In the genomic region with DNA sequence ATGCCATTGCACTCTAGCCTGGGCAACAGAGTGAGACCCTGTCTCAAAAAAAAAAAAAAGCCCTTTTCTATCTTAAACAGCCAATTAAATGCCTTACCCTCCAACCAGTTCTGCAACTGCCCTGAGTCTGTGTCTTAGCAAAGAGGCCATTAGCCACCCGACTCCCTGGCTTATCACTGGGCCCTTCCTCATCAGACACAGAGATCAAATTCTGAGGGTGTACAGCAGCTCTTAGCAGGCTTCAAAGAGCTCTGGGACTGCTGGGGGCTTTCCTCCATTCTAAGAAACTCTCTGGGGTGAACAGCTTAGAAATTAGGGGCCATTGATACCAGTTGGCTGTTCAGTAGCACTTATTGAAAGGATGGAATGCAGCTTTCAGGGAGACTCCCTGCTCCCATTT, we compare ENCODE assay signal across 21 cellular contexts.
DNase-seq lines count a peak whose midpoint lies in the region; ATAC-seq and TF ChIP-seq lines count a peak whose summit lies in the region.
"Had no signal": no experiment of that assay in that cellular context is flagged by ENCODE, and none has a peak within 500 bp of the region (broad histone marks: within the 10 kb centered on the region; RNA-seq: fewer than 3 reads in every experiment).

No MANE protein-coding gene starts in this region.

- no peak overlapping the region for H4K5ac ChIP-seq in H9 (ENCODE audit: insufficient read length, low read depth, low read length)

- no peak overlapping the region for H3K23ac ChIP-seq in H9 (ENCODE audit: insufficient read length, low read depth, low read length)

- H3K27ac Mint-ChIP-seq in nephron: peak overlapping the region; percentile 59 to 86 (median 72)
- peak overlapping the region in 1 of 3 experiments; percentile 38; a peak in 1 of 7 replicates for H3K27ac Mint-ChIP-seq in H9

- H3K4ac ChIP-seq in H9 (ENCODE audit: low read depth, low read length): no peak overlapping the region

- no peak overlapping the region for H2AFZ ChIP-seq in H9 (ENCODE audit: low read length)
- H2AFZ ChIP-seq: PC-9 had no signal

- H3K27me3 ChIP-seq in right cardiac atrium (ENCODE audit: control insufficient read depth, insufficient read depth) (no peaks in the 10 kb centered on the region), dorsolateral prefrontal cortex (no peaks in the 10 kb centered on the region), H9 (ENCODE audit: insufficient read depth, low read length) (no peaks in the 10 kb centered on the region)
- H3K27me3 ChIP-seq: MG63, SJSA1 had no signal

- H3K27me3 Mint-ChIP-seq in nephron (ENCODE audit: low read depth) (no peaks in the 10 kb centered on the region), H9 (ENCODE audit: low read depth) (peaks cover 1% of the 10 kb centered on the region; the same call in 1 of the 2 replicates)

- H3K4me3 Mint-ChIP-seq in nephron (no peak overlapping the region), H9 (no peak overlapping the region)

- no peak for ATAC-seq in right cardiac atrium
- no peak for ATAC-seq in left cardiac atrium
- ATAC-seq in HG03439 (IDR thresholded peaks at IDR 0.05; ENCODE audit: unreplicated experiment): no peak
- ATAC-seq: Right ventricle myocardium inferior had no signal

- peak overlapping the region; percentile 19 for H3K27ac ChIP-seq in right cardiac atrium (ENCODE audit: low read length)
- H3K27ac ChIP-seq in dorsolateral prefrontal cortex: peak overlapping the region in 55 of 59 donors; percentile 34 to 93 (median 84)
- H3K27ac ChIP-seq in temporal lobe (ENCODE audit: low read depth, low read length): peak overlapping the region; percentile 28
- no peak overlapping the region for H3K27ac ChIP-seq in H9 (ENCODE audit: insufficient read length, low read depth, low read length)
- H3K27ac ChIP-seq: PC-9, SJSA1 had no signal

- H3K4me1 Mint-ChIP-seq in nephron (peaks cover 52% of the 10 kb centered on the region), H9 (peaks cover 13 to 24% of the 10 kb centered on the region in 2 experiments)

- no peak overlapping the region for H3K56ac ChIP-seq in H9 (ENCODE audit: insufficient read length, low read depth, low read length)

- H2AK5ac ChIP-seq in H9 (ENCODE audit: insufficient read length, low read length): no peak overlapping the region

- intact Hi-C loops in right cardiac atrium (cut with DNase I): no loop called here
- intact Hi-C loops in left cardiac atrium (cut with DNase I): no loop called here
- intact Hi-C loops in dorsolateral prefrontal cortex (cut with DNase I): no loop called here

- H3K9ac ChIP-seq in H9 (ENCODE audit: extremely low read depth, insufficient read length, low read length): no peak overlapping the region

- H3K9me3 Mint-ChIP-seq in nephron: no peaks in the 10 kb centered on the region
- no peaks in the 10 kb centered on the region for H3K9me3 Mint-ChIP-seq in H9

- no peaks in the 10 kb centered on the region for H3K23me2 ChIP-seq in H9 (ENCODE audit: insufficient read length, low read depth, low read length, poor library complexity, severe bottlenecking)

- no peak overlapping the region for H2BK12ac ChIP-seq in H9 (ENCODE audit: insufficient read length, low read depth, low read length)

- no peak overlapping the region for H2BK5ac ChIP-seq in H9 (ENCODE audit: insufficient read length, low read length)

- no peak overlapping the region for H2BK20ac ChIP-seq in H9 (ENCODE audit: low read depth, low read length, poor library complexity, severe bottlenecking)

- no peak overlapping the region for H3K14ac ChIP-seq in H9 (ENCODE audit: insufficient read depth, low read length)

- H2BK120ac ChIP-seq in H9 (ENCODE audit: low read depth, low read length, poor library complexity, severe bottlenecking): no peak overlapping the region

- H3K4me1 ChIP-seq in right cardiac atrium (ENCODE audit: control insufficient read depth, insufficient read depth, low read length) (no peaks in the 10 kb centered on the region), H9 (ENCODE audit: insufficient read depth, low read length) (no peaks in the 10 kb centered on the region)
- H3K4me1 ChIP-seq: SJSA1 had no signal

- DNase-seq in right cardiac atrium: no peak
- no peak for DNase-seq in left cardiac atrium
- no peak for DNase-seq in dorsolateral prefrontal cortex
- no peak for DNase-seq in H9
- DNase-seq in NCI-H774 (lab: John Stamatoyannopoulos, UW): no peak
- DNase-seq: 8988T, ACHN, DMS153, DND-41, GOT3, HCEC 1CT, IMR-90, KG1, MG63, NCI-H526, PC-9 had no signal

- no peaks in the 10 kb centered on the region for H4K20me1 ChIP-seq in H9 (ENCODE audit: control insufficient read depth, insufficient read depth, insufficient read length)

- H4K91ac ChIP-seq in H9 (ENCODE audit: insufficient read length, low read depth, low read length): no peak overlapping the region

- H2BK15ac ChIP-seq in H9 (ENCODE audit: low read depth, low read length): no peak overlapping the region

- H3T11ph ChIP-seq in H9 (ENCODE audit: low read length): no peak overlapping the region

- H3K4me2 ChIP-seq in H9 (ENCODE audit: insufficient read depth, insufficient read length, low read length): no peak overlapping the region
- H3K4me2 ChIP-seq: PC-9 had no signal

- peaks cover 2% of the 10 kb centered on the region for H3K36me3 Mint-ChIP-seq in nephron (ENCODE audit: low read depth)
- H3K36me3 Mint-ChIP-seq in H9 (ENCODE audit: insufficient read depth in 1 of 3, low read depth in 3 of 3): no peaks in the 10 kb centered on the region

- H3K9me3 ChIP-seq in right cardiac atrium (ENCODE audit: control insufficient read depth, low read length): no peaks in the 10 kb centered on the region
- no peaks in the 10 kb centered on the region for H3K9me3 ChIP-seq in H9 (ENCODE audit: control insufficient read depth, low read depth, low read length)
- H3K9me3 ChIP-seq: MG63, SJSA1 had no signal

- no peak overlapping the region for H3K4me3 ChIP-seq in right cardiac atrium (ENCODE audit: low read length)
- no peak overlapping the region for H3K4me3 ChIP-seq in dorsolateral prefrontal cortex
- H3K4me3 ChIP-seq: MG63, PC-9, SJSA1 had no signal

- TF ChIP-seq CTCF in dorsolateral prefrontal cortex (IDR thresholded peaks at IDR 0.05 in 54 of 56, conservative IDR thresholded peaks at IDR 0.05 in 2 of 56; ENCODE audit: low read depth in 1 of 56, partially characterized antibody in 56 of 56): no peak
- TF ChIP-seq CTCF in nephron (IDR thresholded peaks at IDR 0.05; ENCODE audit: unreplicated experiment in 3 of 3): no peak
- TF ChIP-seq CTCF in H9 (conservative IDR thresholded peaks at IDR 0.05): no peak

- no peak overlapping the region for H3K18ac ChIP-seq in H9 (ENCODE audit: insufficient read length, low read depth, low read length)

- no peaks in the 10 kb centered on the region for H3K79me1 ChIP-seq in H9 (ENCODE audit: insufficient read depth, low read depth, low read length, poor library complexity, severe bottlenecking)

- H3K79me2 ChIP-seq in H9 (ENCODE audit: insufficient read depth, low read length): no peaks in the 10 kb centered on the region

- WGBS in right cardiac atrium: 92% methylated on average over 1 of the region's 1 CpG
- no CpG with 5 or more reads among the region's 1 CpG for whole genome bisulfite sequencing in H9 (ENCODE audit: extremely low coverage, insufficient read length, low lambda C conversion rate)

- H4K8ac ChIP-seq in H9 (replicated peaks; ENCODE audit: insufficient read length, low read depth, low read length): no peak overlapping the region
